In genomic region chr1:80640978-80641377, GRCh38 we compare ENCODE assay signal across 14 cellular contexts.
A peak's percentile ranks its signal among the peaks of the same experiment; 100 is the strongest.
DNase-seq lines count a peak whose midpoint lies in the region; ATAC-seq and TF ChIP-seq lines count a peak whose summit lies in the region.
"Had no signal": no experiment of that assay in that cellular context is flagged by ENCODE, and none has a peak within 500 bp of the region (broad histone marks: within the 10 kb centered on the region; RNA-seq: fewer than 3 reads in every experiment).

No MANE protein-coding gene starts in this region.

- H3F3A ChIP-seq in PC-9 (ENCODE audit: insufficient read depth, low read depth) = no peaks in the 10 kb centered on the region

- H3K79me2 ChIP-seq in PC-9 (ENCODE audit: low read depth) = no peaks in the 10 kb centered on the region

- BruUV-seq in PC-9 (replicated peaks; lab: Mats Ljungman, UMichigan) = no TSS peak

- TF ChIP-seq POLR2A in GM18505 (IDR thresholded peaks at IDR 0.05; ENCODE audit: borderline replicate concordance, extremely low read depth, insufficient read depth, insufficient read length) = no peak
- TF ChIP-seq POLR2A in erythroblast (IDR thresholded peaks at IDR 0.05; ENCODE audit: low read length) = no peak

- no peaks in the 10 kb centered on the region for H3K4me1 ChIP-seq in PC-9 (replicated peaks; ENCODE audit: insufficient read depth)
- H3K4me1 ChIP-seq: left ventricle myocardium inferior had no signal

- ATAC-seq in GM18505 (IDR thresholded peaks at IDR 0.05; ENCODE audit: unreplicated experiment) = peak; percentile 39
- ATAC-seq in GM19468 (IDR thresholded peaks at IDR 0.05; ENCODE audit: extremely low read depth, unreplicated experiment) = peak; percentile 20
- peak; percentile 51 for ATAC-seq in HG02970 (IDR thresholded peaks at IDR 0.05; ENCODE audit: low FRiP score, unreplicated experiment)
- ATAC-seq: activated CD8-positive, alpha-beta T cell treated with anti-CD3 and anti-CD28 coated beads for 36 hours had no signal

- no peak overlapping the region for H3K4me3 ChIP-seq in PC-9
- H3K4me3 ChIP-seq: left ventricle myocardium inferior, smooth muscle cell had no signal

- H3K27ac ChIP-seq in PC-9 = no peak overlapping the region
- H3K27ac ChIP-seq: left ventricle myocardium inferior had no signal

- no peak overlapping the region for H3K4me2 ChIP-seq in PC-9
- H3K4me2 ChIP-seq: smooth muscle cell had no signal

- CTCF ChIA-PET in PC-9 (lab: Charles Lee) = no interaction called here

- POLR2A ChIA-PET in PC-9 (lab: Charles Lee; ENCODE audit: unreplicated experiment) = no interaction called here

- DNase-seq in MV-4-11 (lab: John Stamatoyannopoulos, UW) = peak; percentile 67
- no peak for DNase-seq in NCI-H1436 treated with DMSO at 0.1 percent for 48 hours (lab: John Stamatoyannopoulos, UW)
- no peak for DNase-seq in erythroblast (lab: John Stamatoyannopoulos, UW)
- no peak for DNase-seq in OCI-M1 (lab: John Stamatoyannopoulos, UW)
- no peak for DNase-seq in PC-9
- DNase-seq: activated CD8-positive, alpha-beta T cell treated with anti-CD3 and anti-CD28 coated beads for 36 hours; activated effector memory CD4-positive, alpha-beta T cell treated with anti-CD3 and anti-CD28 coated beads, Interleukin-2, amount 50 U/mL, for 16 hours; DMS79; head of caudate nucleus; left ventricle myocardium inferior had no signal

- no peaks in the 10 kb centered on the region for H3K36me3 ChIP-seq in PC-9 (ENCODE audit: low read depth)
- H3K36me3 ChIP-seq: left ventricle myocardium inferior had no signal

- H3K9me2 ChIP-seq in PC-9 (ENCODE audit: insufficient read depth) = no peaks in the 10 kb centered on the region

- intact Hi-C loops in PC-9 (cut with micrococcal nuclease; ENCODE audit: unreplicated experiment) = no loop called here

- no peaks in the 10 kb centered on the region for H3K9me3 ChIP-seq in PC-9 (ENCODE audit: insufficient read depth, low read depth)
- H3K9me3 ChIP-seq: left ventricle myocardium inferior had no signal

- no peaks in the 10 kb centered on the region for H3K27me3 ChIP-seq in PC-9 (ENCODE audit: insufficient read depth, low read depth)

- TF ChIP-seq CTCF in PC-9 (conservative IDR thresholded peaks at IDR 0.05) = no peak

- H4K20me1 ChIP-seq in PC-9 (ENCODE audit: insufficient read depth) = no peaks in the 10 kb centered on the region

- H2AFZ ChIP-seq in PC-9 = no peak overlapping the region
